ENCODE assay signal across 20 cellular contexts in the genomic region with DNA sequence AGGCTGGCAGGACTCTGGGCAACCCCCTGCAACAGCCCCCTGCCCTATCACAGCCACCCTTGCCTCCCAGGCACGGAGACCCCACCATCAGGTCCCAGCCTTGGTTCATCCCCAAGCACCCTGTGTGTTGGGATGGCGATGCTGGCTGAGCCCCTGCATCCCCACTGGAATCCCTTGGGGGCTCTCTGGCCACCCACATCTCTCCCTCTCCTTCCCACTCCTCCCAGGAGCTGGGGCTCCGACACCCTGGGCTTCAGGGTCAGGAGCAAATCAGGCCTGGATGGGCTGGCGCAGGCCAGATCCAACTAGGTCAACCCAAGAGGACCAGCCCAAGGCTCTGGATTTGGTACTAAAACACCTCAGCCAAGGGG. TPM values are rescaled to one million over a fixed set of nuclear protein-coding genes. Genes with fewer than 3 reads are reported as not detected.
A peak's percentile ranks its signal among the peaks of the same experiment; 100 is the strongest.
DNase-seq lines count a peak whose midpoint lies in the region; ATAC-seq, FAIRE-seq and TF ChIP-seq lines count a peak whose summit lies in the region.
"Had no signal": no experiment of that assay in that cellular context is flagged by ENCODE, and none has a peak within 500 bp of the region (broad histone marks: within the 10 kb centered on the region; RNA-seq: fewer than 3 reads in every experiment).

No MANE protein-coding gene starts in this region.

- no peak overlapping the region for H2BK15ac ChIP-seq in IMR-90 (ENCODE audit: low read depth, low read length)
- H2BK15ac ChIP-seq in H1 (ENCODE audit: low read length): no peak overlapping the region

- H3K9me3 ChIP-seq in IMR-90 (ENCODE audit: control insufficient read depth, insufficient read depth, low read length): peaks cover 6% of the 10 kb centered on the region; the same call in 1 of the 2 replicates
- H3K9me3 ChIP-seq in H1 (ENCODE audit: insufficient read depth in 2 of 2, low read depth in 1 of 2, low read length in 1 of 2): no peaks in the 10 kb centered on the region
- no peaks in the 10 kb centered on the region for H3K9me3 ChIP-seq in osteoblast (ENCODE audit: low read depth, low read length)

- dilution Hi-C loops in IMR-90 (cut with HindIII; ENCODE audit: low sequenced_read_pairs, unreplicated experiment): no loop called here

- in situ Hi-C loops in GM13976 (cut with MboI; ENCODE audit: low sequenced_read_pairs, unreplicated experiment) (no loop called here), IMR-90 (cut with MboI; ENCODE audit: low sequenced_read_pairs) (no loop called here)

- no peak overlapping the region for H2BK5ac ChIP-seq in IMR-90 (ENCODE audit: low read depth, low read length, poor library complexity, severe bottlenecking)
- no peak overlapping the region for H2BK5ac ChIP-seq in H1 (ENCODE audit: low read depth, low read length)

- CTCF ChIA-PET in IMR-90 (lab: Yijun Ruan, JAX) (no interaction called here), H1 (lab: Charles Lee; ENCODE audit: partially characterized antibody) (interaction anchor here (0.6 kb wide), 1 partner anchor 409 kb away, joined by 3 read pairs; no protein-coding TSS in a partner anchor)

- H3K4me3 ChIP-seq in IMR-90 (ENCODE audit: insufficient read depth, low read depth, low read length): no peak overlapping the region
- no peak overlapping the region for H3K4me3 ChIP-seq in H1 (ENCODE audit: extremely low read depth in 1 of 4, insufficient read depth in 2 of 4, low read depth in 3 of 4, low read length in 4 of 4)
- H3K4me3 ChIP-seq in osteoblast (ENCODE audit: insufficient read depth, low read length): no peak overlapping the region
- H3K4me3 ChIP-seq: GM23338, HAP-1 had no signal

- H4K5ac ChIP-seq in IMR-90 (ENCODE audit: low read depth, low read length): no peak overlapping the region
- H4K5ac ChIP-seq in H1 (ENCODE audit: insufficient read length, low read depth, low read length): no peak overlapping the region

- no peaks in the 10 kb centered on the region for H3K23me2 ChIP-seq in H1 (ENCODE audit: low read depth, low read length)

- H3K27me3 ChIP-seq in IMR-90 (ENCODE audit: control insufficient read depth, insufficient read depth, low read length): no peaks in the 10 kb centered on the region; the same call in 1 of the 2 replicates
- no peaks in the 10 kb centered on the region for H3K27me3 ChIP-seq in H1 (replicated peaks in 1 of 4; ENCODE audit: control insufficient read depth in 3 of 4, extremely low read depth in 1 of 4, insufficient read depth in 3 of 4, low read length in 3 of 4)
- no peaks in the 10 kb centered on the region for H3K27me3 ChIP-seq in osteoblast (ENCODE audit: insufficient read depth, low read length)

- no peaks in the 10 kb centered on the region for H3K27me3 Mint-ChIP-seq in activated T-cell treated with anti-CD3 and anti-CD28 coated beads, Interleukin-2, amount 50 U/mL, for 4 hours (ENCODE audit: low read depth)

- H3K27ac ChIP-seq in IMR-90 (ENCODE audit: insufficient read depth, low read length): no peak overlapping the region
- H3K27ac ChIP-seq in H1 (ENCODE audit: low read depth, low read length): no peak overlapping the region
- no peak overlapping the region for H3K27ac ChIP-seq in osteoblast (ENCODE audit: low read depth, low read length)

- H3K36me3 ChIP-seq in IMR-90 (ENCODE audit: control insufficient read depth, insufficient read depth, low read length) (peaks cover 28% of the 10 kb centered on the region), H1 (ENCODE audit: control insufficient read depth in 2 of 4, insufficient read depth in 4 of 4, low read length in 3 of 4) (peaks cover 0 to 16% (median 8%) of the 10 kb centered on the region in 4 experiments; a peak in 5 of 8 replicates), osteoblast (ENCODE audit: insufficient read depth, low read length) (peaks cover 24% of the 10 kb centered on the region)
- H3K36me3 ChIP-seq: HAP-1 had no signal

- no peak overlapping the region for H3K4me2 ChIP-seq in IMR-90 (ENCODE audit: low read depth, low read length)
- H3K4me2 ChIP-seq in H1 (ENCODE audit: insufficient read depth in 1 of 2, low read depth in 2 of 2, low read length in 2 of 2): no peak overlapping the region
- no peak overlapping the region for H3K4me2 ChIP-seq in osteoblast (ENCODE audit: insufficient read depth, low read length)
- H3K4me2 ChIP-seq: GM23338 had no signal

- no peaks in the 10 kb centered on the region for H3K36me3 Mint-ChIP-seq in activated T-cell treated with anti-CD3 and anti-CD28 coated beads, Interleukin-2, amount 50 U/mL, for 4 hours (ENCODE audit: insufficient read depth)
- H3K36me3 Mint-ChIP-seq: CD8-positive, alpha-beta T cell had no signal

- no peaks in the 10 kb centered on the region for H3K9me3 Mint-ChIP-seq in activated T-cell treated with anti-CD3 and anti-CD28 coated beads, Interleukin-2, amount 50 U/mL, for 4 hours
- H3K9me3 Mint-ChIP-seq: CD8-positive, alpha-beta T cell had no signal

- no TSS peak for BruUV-seq in IMR-90 (replicated peaks; lab: Mats Ljungman, UMichigan)

- DNase-seq in GM13976 (ENCODE audit: low spot score): peak; percentile 29
- DNase-seq in IMR-90: no peak
- DNase-seq in H1 (ENCODE audit: low read depth in 1 of 2, low spot score in 2 of 2): no peak
- DNase-seq in osteoblast (ENCODE audit: insufficient read length, low spot score, missing footprints): peak; percentile 57
- DNase-seq in NCI-H69 (lab: John Stamatoyannopoulos, UW): no peak
- no peak for DNase-seq in NCI-H510A (lab: John Stamatoyannopoulos, UW)
- no peak for DNase-seq in activated T-cell treated with anti-CD3 and anti-CD28 coated beads, Interleukin-2, amount 50 U/mL, for 4 hours
- DNase-seq: C1 segment of cervical spinal cord, DMS153, DND-41, HFFc6 had no signal

- POLR2A ChIA-PET in IMR-90 (lab: Charles Lee; ENCODE audit: unreplicated experiment) (no interaction called here), H1 (lab: Charles Lee; ENCODE audit: partially characterized antibody) (no interaction called here)

- no peak overlapping the region for H3K56ac ChIP-seq in IMR-90 (ENCODE audit: extremely low read depth, insufficient read depth, low read length)
- peak overlapping the region; percentile 16 for H3K56ac ChIP-seq in H1 (replicated peaks; ENCODE audit: insufficient read length, low read depth, low read length)

- TF ChIP-seq POLR2A in IMR-90 (IDR thresholded peaks at IDR 0.05; ENCODE audit: low read depth, low read length) (no peak), H1 (IDR thresholded peaks at IDR 0.05; ENCODE audit: control extremely low read depth in 1 of 2, low read depth in 2 of 2, low read length in 2 of 2) (no peak)

- H4K20me1 ChIP-seq in IMR-90 (ENCODE audit: insufficient read depth, low read length) (peaks cover 21% of the 10 kb centered on the region), H1 (replicated peaks in 1 of 2; ENCODE audit: control insufficient read depth in 1 of 2, insufficient read depth in 2 of 2, low read length in 2 of 2) (no peaks in the 10 kb centered on the region), osteoblast (ENCODE audit: insufficient read depth, low read length) (peaks cover 14% of the 10 kb centered on the region)

- H3K79me1 ChIP-seq in IMR-90 (ENCODE audit: low read depth in 1 of 2, low read length in 2 of 2) (peaks cover 0 to 6% of the 10 kb centered on the region in 2 experiments; a peak in 1 of 4 replicates), H1 (ENCODE audit: low read depth, low read length) (no peaks in the 10 kb centered on the region)

- TF ChIP-seq RAD21 in IMR-90 (IDR thresholded peaks at IDR 0.05; ENCODE audit: low read length) (no peak), H1 (IDR thresholded peaks at IDR 0.05 in 1 of 2, conservative IDR thresholded peaks at IDR 0.05 in 1 of 2; ENCODE audit: low read depth in 2 of 2, low read length in 2 of 2) (no peak)

- 50% methylated on average over 2 of the region's 4 CpGs; no CpG with 5 or more reads in 1 of the 2 experiments for WGBS in IMR-90 (ENCODE audit: extremely low coverage in 2 of 2, insufficient read length in 1 of 2), 2 experiments
- 69% methylated on average over 4 of the region's 4 CpGs; no CpG with 5 or more reads in 1 of the 2 experiments for WGBS in H1 (ENCODE audit: extremely low coverage in 1 of 2, insufficient coverage in 1 of 2, insufficient read length in 1 of 2, insufficient replicate concordance in 2 of 2, low coverage in 1 of 2, low lambda C conversion rate in 2 of 2, missing lambda C conversion rate in 1 of 2), 2 experiments

- H2AK5ac ChIP-seq in IMR-90 (ENCODE audit: low read depth, low read length): peak overlapping the region; percentile 73; the same call in 1 of the 2 replicates
- no peak overlapping the region for H2AK5ac ChIP-seq in H1 (ENCODE audit: low read depth, low read length)

- no peak for TF ChIP-seq CTCF in GM13976 (IDR thresholded peaks at IDR 0.05; ENCODE audit: borderline replicate concordance, control extremely low read depth, extremely low read depth, insufficient read depth, missing control alignments)
- TF ChIP-seq CTCF in IMR-90 (conservative IDR thresholded peaks at IDR 0.05; ENCODE audit: low read depth, low read length): no peak
- no peak for TF ChIP-seq CTCF in H1 (IDR thresholded peaks at IDR 0.05; ENCODE audit: control extremely low read depth in 1 of 3, insufficient read depth in 1 of 3, low read depth in 1 of 3, low read length in 3 of 3)
- no peak for TF ChIP-seq CTCF in osteoblast (IDR thresholded peaks at IDR 0.05; ENCODE audit: extremely low read depth, low read depth, low read length)

- H3K9me1 ChIP-seq in IMR-90 (ENCODE audit: insufficient read depth, low read length): no peaks in the 10 kb centered on the region

- FAIRE-seq in H1 (lab: Jason Lieb, UNC): no peak
- FAIRE-seq: G401.6, GM12892, GM19239, H54 had no signal

- H4K91ac ChIP-seq in IMR-90 (ENCODE audit: insufficient read depth, low read depth, low read length): no peak overlapping the region
- H4K91ac ChIP-seq in H1 (replicated peaks; ENCODE audit: insufficient read length, low read length): no peak overlapping the region

- H3K4ac ChIP-seq in IMR-90 (ENCODE audit: low read depth, low read length): no peak overlapping the region
- no peak overlapping the region for H3K4ac ChIP-seq in H1 (replicated peaks; ENCODE audit: insufficient read length, low read depth, low read length)

- H2BK20ac ChIP-seq in IMR-90 (ENCODE audit: low read depth, low read length): no peak overlapping the region
- no peak overlapping the region for H2BK20ac ChIP-seq in H1 (ENCODE audit: low read length)

- no peaks in the 10 kb centered on the region for H3K4me1 ChIP-seq in IMR-90 (ENCODE audit: control insufficient read depth, insufficient read depth, low read length)
- no peaks in the 10 kb centered on the region for H3K4me1 ChIP-seq in H1 (replicated peaks in 1 of 4; ENCODE audit: control insufficient read depth in 3 of 4, insufficient read depth in 4 of 4, low read length in 3 of 4)
- no peaks in the 10 kb centered on the region for H3K4me1 ChIP-seq in osteoblast (ENCODE audit: insufficient read depth, low read length)
- H3K4me1 ChIP-seq: Caco-2, HAP-1 had no signal

- H3K79me2 ChIP-seq in H1 (ENCODE audit: control insufficient read depth in 1 of 2, insufficient read depth in 2 of 2, low read length in 2 of 2) (no peaks in the 10 kb centered on the region), osteoblast (ENCODE audit: insufficient read depth, low read length) (no peaks in the 10 kb centered on the region)

- H4K8ac ChIP-seq in IMR-90 (ENCODE audit: low read depth in 2 of 2, low read length in 2 of 2): no peak overlapping the region
- no peak overlapping the region for H4K8ac ChIP-seq in H1 (ENCODE audit: extremely low read depth, insufficient read depth, low read length)

- H3K4me3 Mint-ChIP-seq in activated T-cell treated with anti-CD3 and anti-CD28 coated beads, Interleukin-2, amount 50 U/mL, for 4 hours: no peak overlapping the region
- H3K4me3 Mint-ChIP-seq: CD8-positive, alpha-beta T cell; GM23338; HFFc6 had no signal

- H3K14ac ChIP-seq in IMR-90 (replicated peaks; ENCODE audit: low read depth, low read length): no peak overlapping the region
- H3K14ac ChIP-seq in H1 (ENCODE audit: insufficient read length): no peak overlapping the region

- no peak overlapping the region for H2BK120ac ChIP-seq in IMR-90 (ENCODE audit: low read depth, low read length)
- no peak overlapping the region for H2BK120ac ChIP-seq in H1 (replicated peaks; ENCODE audit: low read depth, low read length)

- H3K23ac ChIP-seq in IMR-90 (ENCODE audit: low read depth, low read length) (no peak overlapping the region), H1 (ENCODE audit: insufficient read length) (no peak overlapping the region)

- no peak for ATAC-seq in IMR-90 (ENCODE audit: low read depth)
- ATAC-seq in HG03439 (IDR thresholded peaks at IDR 0.05; ENCODE audit: unreplicated experiment): no peak
- no peak for ATAC-seq in activated T-cell treated with anti-CD3 and anti-CD28 coated beads, Interleukin-2, amount 50 U/mL, for 4 hours
- ATAC-seq: CD8-positive, alpha-beta T cell; GM23338 had no signal

- peak overlapping the region; percentile 55 for H2AK9ac ChIP-seq in IMR-90 (replicated peaks; ENCODE audit: low read depth, low read length, poor library complexity)

- H3K4me1 Mint-ChIP-seq in activated T-cell treated with anti-CD3 and anti-CD28 coated beads, Interleukin-2, amount 50 U/mL, for 4 hours (ENCODE audit: low read depth): no peaks in the 10 kb centered on the region
- H3K4me1 Mint-ChIP-seq: GM23338 had no signal

- no peak overlapping the region for H3K18ac ChIP-seq in IMR-90 (ENCODE audit: low read depth, low read length)
- no peak overlapping the region for H3K18ac ChIP-seq in H1 (ENCODE audit: extremely low read depth, low read length)

- H2BK12ac ChIP-seq in H1 (ENCODE audit: low read depth, low read length): no peak overlapping the region

- no peak for TF ChIP-seq EP300 in H1 (IDR thresholded peaks at IDR 0.05; ENCODE audit: borderline replicate concordance in 1 of 2, low read depth in 2 of 2, low read length in 2 of 2)

- H3K9ac ChIP-seq in IMR-90 (ENCODE audit: low read depth, low read length) (no peak overlapping the region), H1 (replicated peaks in 1 of 4; ENCODE audit: extremely low read depth in 1 of 4, low read depth in 3 of 4, low read length in 3 of 4) (no peak overlapping the region)

- intact Hi-C loops in IMR-90 (cut with micrococcal nuclease): no loop called here

- H2AFZ ChIP-seq in IMR-90 (replicated peaks; ENCODE audit: low read length, poor library complexity) (no peak overlapping the region), H1 (ENCODE audit: low read length) (no peak overlapping the region), osteoblast (ENCODE audit: low read length) (no peak overlapping the region)
- H2AFZ ChIP-seq: GM23338 had no signal

RNA-seq across cellular contexts. Expression of a gene that starts 25.9 kb away (rescaled TPM):
- total RNA-seq in IMR-90 (2012; rRNA removed) (173 and 186 TPM in 2 replicates), osteoblast (1,531 and 1,612 TPM in 2 replicates)
- polyA plus RNA-seq in IMR-90 (2012; rRNA removed) (1,556 and 1,578 TPM in 2 replicates), H1 (2011; rRNA removed) (115 and 212 TPM in 2 replicates)
- polyA plus RNA-seq in IMR-90 (2012; cell fraction: cytosol; rRNA removed): 1,992 and 3,331 TPM in 2 replicates
- 5,237 and 11,886 TPM in 2 replicates for polyA plus RNA-seq in IMR-90 (2012; cell fraction: nucleus; rRNA removed; ENCODE audit: low replicate concordance)
- 100 and 104 TPM in 2 replicates for total RNA-seq in H1 (2021; fragmentation: NEBNext Ultra II Directional; extraction: Animal tissue kit (Norgen Biotek cat#: 25700))
- polyA plus RNA-seq in H1 (2011; cell fraction: cytosol; rRNA removed): 118 TPM
- polyA plus RNA-seq in H1 (2011; cell fraction: nucleus; rRNA removed): 658 TPM
- polyA plus RNA-seq in H1 (2012, experiment 1 of 2): 110 to 163 TPM (median 152 TPM) in 4 replicates
- 98.6 TPM for polyA plus RNA-seq in H1 (2012, experiment 2 of 2)
- polyA plus RNA-seq in H1 (2013, experiment 1 of 2): 176 TPM
- polyA plus RNA-seq in H1 (2013, experiment 2 of 2): 154 TPM
- polyA minus RNA-seq in H1 (2011; rRNA and poly(A)+ RNA removed): 32.7 and 35.2 TPM in 2 replicates
- 53.2 TPM for polyA minus RNA-seq in H1 (2011; cell fraction: cytosol; rRNA and poly(A)+ RNA removed)
- 70.5 TPM for polyA minus RNA-seq in H1 (2011; cell fraction: nucleus; rRNA and poly(A)+ RNA removed)
- 1 to 10 TPM; 2.8 to 3.6 (median 3.0) TPM for total RNA-seq in activated T-cell treated with anti-CD3 and anti-CD28 coated beads, Interleukin-2, amount 50 U/mL, for 4 hours

Comparison
In these comparisons a context has a peak if more than half of its experiments do, and no peak if none do; other contexts are left out.
1. DNase-seq: peak in GM13976 (single experiment) and osteoblast (single experiment); none in IMR-90 (single experiment), H1 (0 of 2), NCI-H69 (single experiment), NCI-H510A (single experiment) and activated T-cell treated with anti-CD3 and anti-CD28 coated beads, Interleukin-2, amount 50 U/mL, for 4 hours (single experiment).
2. RNA of a gene that starts 25.9 kb away (total RNA-seq): 1,531 to 1,612 TPM in osteoblast, 173 to 186 TPM in IMR-90 and 100 to 104 TPM in H1; 2.8 to 3.6 TPM in activated T-cell treated with anti-CD3 and anti-CD28 coated beads, Interleukin-2, amount 50 U/mL, for 4 hours; every median in the first group is over 10 times any median in the second.